In the genomic region with DNA sequence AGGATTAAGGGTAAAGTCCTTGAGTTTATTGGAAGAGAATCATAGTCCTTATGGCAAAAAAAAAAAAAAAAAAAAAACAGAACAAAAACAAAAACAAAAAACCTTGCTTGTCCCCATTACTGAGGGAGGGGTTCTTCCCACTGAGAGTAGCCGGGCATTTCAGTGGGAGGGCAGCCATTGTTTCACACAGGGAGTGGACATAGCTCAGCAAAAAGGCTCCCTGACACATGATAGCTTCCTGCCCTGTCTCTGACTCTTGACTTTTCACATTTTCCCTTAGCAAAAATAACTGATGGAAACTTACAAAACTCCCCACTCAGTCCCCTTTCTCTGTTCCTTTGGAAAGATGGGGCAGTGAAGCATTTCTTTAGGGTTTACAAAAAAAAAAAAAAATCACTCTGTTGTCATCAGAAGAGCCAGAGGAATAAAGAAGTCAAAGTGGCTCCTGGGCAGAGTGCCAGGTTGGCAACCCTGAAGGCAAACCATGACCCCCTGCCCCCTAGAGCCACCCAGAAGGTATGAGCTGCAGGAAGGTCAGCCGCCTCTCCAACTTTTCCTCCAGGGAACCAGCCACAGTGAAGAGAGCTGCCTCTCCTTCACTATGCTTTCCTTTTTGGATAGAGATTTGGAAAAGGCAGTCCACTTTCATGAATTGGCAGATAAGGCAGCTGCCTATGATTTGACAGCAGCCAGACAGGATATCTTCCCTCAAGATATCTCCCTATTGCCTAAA, we compare ENCODE assay signal across 1 cellular context.
TF ChIP-seq lines count a peak whose summit lies in the region.

No MANE protein-coding gene starts in this region.

TF ChIP-seq in IMR-90, 13 proteins besides CTCF, POLR2A, EP300 and RAD21:
- no peak for TF ChIP-seq RFX5 (IDR thresholded peaks at IDR 0.05; ENCODE audit: low read depth, low read length)
- no peak for TF ChIP-seq SMC3 (IDR thresholded peaks at IDR 0.05; ENCODE audit: low read depth, low read length)
- TF ChIP-seq FOS (IDR thresholded peaks at IDR 0.05; ENCODE audit: low read depth, low read length) = no peak
- TF ChIP-seq NFE2L2 (IDR thresholded peaks at IDR 0.05; ENCODE audit: low read depth, low read length) = no peak
- TF ChIP-seq MAZ (IDR thresholded peaks at IDR 0.05; ENCODE audit: borderline replicate concordance, low read depth, low read length) = no peak
- no peak for TF ChIP-seq MAFK (IDR thresholded peaks at IDR 0.05; ENCODE audit: low read depth, low read length)
